Comparison of ENCODE assay signal across 13 cellular contexts in the genomic region with DNA sequence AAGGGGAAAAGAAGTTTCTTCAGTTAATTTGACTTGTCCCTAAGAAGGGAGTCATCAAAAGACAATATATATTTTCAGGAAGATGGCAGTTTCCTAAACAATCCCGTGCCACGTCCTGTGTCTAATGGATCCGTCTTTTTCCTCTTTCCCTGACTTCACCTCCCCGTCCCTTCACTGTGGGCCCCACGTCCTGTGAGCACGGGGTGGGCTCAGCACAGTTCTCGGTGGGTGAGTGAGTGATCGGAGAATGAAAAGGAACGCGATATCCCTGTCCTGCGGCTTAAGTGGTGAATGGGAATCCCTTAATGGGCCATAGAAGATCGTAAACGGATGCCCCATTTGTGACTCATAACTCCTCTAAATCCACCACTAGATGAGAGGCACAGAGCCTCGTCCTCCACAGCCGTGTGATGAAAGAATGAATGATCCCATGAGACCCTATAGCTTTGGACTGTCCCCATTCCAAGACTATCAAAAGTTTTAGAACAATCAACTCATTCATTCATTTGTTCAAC.
DNase-seq lines count a peak whose midpoint lies in the region; TF ChIP-seq lines count a peak whose summit lies in the region.
"Had no signal": no experiment of that assay in that cellular context is flagged by ENCODE, and none has a peak within 500 bp of the region (broad histone marks: within the 10 kb centered on the region; RNA-seq: fewer than 3 reads in every experiment).

No MANE protein-coding gene starts in this region.

- H3K4me3 ChIP-seq in A673 (ENCODE audit: low read depth, low read length, poor library complexity, severe bottlenecking) (no peak overlapping the region), smooth muscle cell (no peak overlapping the region), Caco-2 (ENCODE audit: low read depth, low read length) (no peak overlapping the region)
- H3K4me3 ChIP-seq: GM12878 had no signal

- H2AFZ ChIP-seq in smooth muscle cell (ENCODE audit: low read depth): no peak overlapping the region

- no peaks in the 10 kb centered on the region for H3K36me3 Mint-ChIP-seq in Caco-2 (ENCODE audit: insufficient read depth, unreplicated experiment)
- H3K36me3 Mint-ChIP-seq: CD14-positive monocyte; CD8-positive, alpha-beta T cell had no signal

- no peaks in the 10 kb centered on the region for H3K9me3 ChIP-seq in A673 (ENCODE audit: low read depth, low read length, poor library complexity, severe bottlenecking)
- H3K9me3 ChIP-seq in smooth muscle cell (replicated peaks; ENCODE audit: low read depth): no peaks in the 10 kb centered on the region
- H3K9me3 ChIP-seq in Caco-2: no peaks in the 10 kb centered on the region

- H3K79me2 ChIP-seq in smooth muscle cell (ENCODE audit: low read depth): no peaks in the 10 kb centered on the region

- CTCF ChIA-PET in A673 (lab: Charles Lee): no interaction called here
- CTCF ChIA-PET in Caco-2 (lab: Charles Lee): no interaction called here

- H3K27me3 Mint-ChIP-seq in Caco-2 (ENCODE audit: insufficient read depth, unreplicated experiment): peaks cover 6% of the 10 kb centered on the region

- H3K27ac ChIP-seq in A673 (ENCODE audit: low read depth, low read length, poor library complexity, severe bottlenecking) (no peak overlapping the region), smooth muscle cell (ENCODE audit: low read depth) (peak overlapping the region; percentile 13)

- H3K4me1 ChIP-seq in A673 (ENCODE audit: insufficient read depth, low read length, poor library complexity, severe bottlenecking) (peaks cover 6% of the 10 kb centered on the region), smooth muscle cell (ENCODE audit: low read depth) (no peaks in the 10 kb centered on the region), Caco-2 (no peaks in the 10 kb centered on the region)

- H3F3A ChIP-seq in smooth muscle cell (ENCODE audit: low read depth): peaks cover 16% of the 10 kb centered on the region

- H3K27me3 ChIP-seq in A673 (replicated peaks; ENCODE audit: insufficient read depth, low read depth, low read length, poor library complexity) (no peaks in the 10 kb centered on the region), smooth muscle cell (ENCODE audit: low read depth) (no peaks in the 10 kb centered on the region), Caco-2 (replicated peaks; ENCODE audit: control insufficient read depth, insufficient read depth, low read length) (no peaks in the 10 kb centered on the region)

- H4K20me1 ChIP-seq in smooth muscle cell (ENCODE audit: low read depth): no peaks in the 10 kb centered on the region

- 5% methylated on average over 15 of the region's 15 CpGs for WGBS in smooth muscle cell (ENCODE audit: low lambda C conversion rate)

- POLR2A ChIA-PET in A673 (lab: Charles Lee; ENCODE audit: low non-redundant PET) (no interaction called here), Caco-2 (lab: Charles Lee) (no interaction called here)

- DNase-seq in A673 (ENCODE audit: low spot score): peak; percentile 55
- DNase-seq in RPMI7951 (ENCODE audit: low read depth): peak; percentile 92
- peak; percentile 83 for DNase-seq in islet precursor cell
- DNase-seq in smooth muscle cell (lab: John Stamatoyannopoulos, UW; ENCODE audit: unreplicated experiment): no peak
- DNase-seq in Caco-2: no peak
- no peak for DNase-seq in activated CD4-positive, alpha-beta T cell treated with anti-CD3 and anti-CD28 coated beads for 4 hours
- DNase-seq in AG08395 (ENCODE audit: low spot score): no peak
- DNase-seq: 8988T; CD8-positive, alpha-beta T cell; COR-L47; DMS53 had no signal

- H3K27ac Mint-ChIP-seq in Caco-2 (ENCODE audit: unreplicated experiment): no peak overlapping the region
- H3K27ac Mint-ChIP-seq: CD8-positive, alpha-beta T cell had no signal

- TF ChIP-seq CTCF in A673 (conservative IDR thresholded peaks at IDR 0.05; ENCODE audit: low read depth, low read length) (no peak), smooth muscle cell (IDR thresholded peaks at IDR 0.05; ENCODE audit: borderline replicate concordance, insufficient read depth, poor library complexity, severe bottlenecking) (no peak), Caco-2 (IDR thresholded peaks at IDR 0.05; ENCODE audit: insufficient read depth in 1 of 2, low read depth in 1 of 2, low read length in 1 of 2, severe bottlenecking in 1 of 2, unreplicated experiment in 1 of 2) (no peak)

- intact Hi-C loops in A673 (cut with micrococcal nuclease; ENCODE audit: unreplicated experiment): loop anchor here (5.0 kb wide), 5 partner anchors 321 to 1536 kb away; no protein-coding TSS in a partner anchor
- intact Hi-C loops in Caco-2 (cut with micrococcal nuclease; ENCODE audit: unreplicated experiment): no loop called here

- no peaks in the 10 kb centered on the region for H3K4me1 Mint-ChIP-seq in Caco-2 (ENCODE audit: low read depth, unreplicated experiment)

- BruUV-seq in A673 (replicated peaks; lab: Mats Ljungman, UMichigan) (no TSS peak), Caco-2 (replicated peaks; lab: Mats Ljungman, UMichigan) (no TSS peak)

- peak overlapping the region; percentile 60 for H3K4me2 ChIP-seq in smooth muscle cell

- no peaks in the 10 kb centered on the region for H3K36me3 ChIP-seq in A673 (ENCODE audit: insufficient read depth, low read length, poor library complexity, severe bottlenecking)
- H3K36me3 ChIP-seq in smooth muscle cell (ENCODE audit: low read depth): no peaks in the 10 kb centered on the region
- H3K36me3 ChIP-seq in Caco-2 (ENCODE audit: control insufficient read depth, insufficient read depth, low read length): no peaks in the 10 kb centered on the region

- H3K9me3 Mint-ChIP-seq in Caco-2 (ENCODE audit: unreplicated experiment): no peaks in the 10 kb centered on the region
- H3K9me3 Mint-ChIP-seq: CD8-positive, alpha-beta T cell had no signal

- H3K4me3 Mint-ChIP-seq in Caco-2 (ENCODE audit: unreplicated experiment): no peak overlapping the region
- H3K4me3 Mint-ChIP-seq: CD14-positive monocyte; CD8-positive, alpha-beta T cell had no signal

- H3K9ac ChIP-seq in smooth muscle cell (ENCODE audit: low read depth): no peak overlapping the region

Comparison
In these comparisons a context has a peak if more than half of its experiments do, and no peak if none do; other contexts are left out.
1. DNase-seq: peak in A673 (single experiment), RPMI7951 (single experiment) and islet precursor cell (single experiment); none in smooth muscle cell (single experiment), Caco-2 (0 of 2), activated CD4-positive, alpha-beta T cell treated with anti-CD3 and anti-CD28 coated beads for 4 hours (0 of 2) and AG08395 (single experiment).